12 cellular contexts compared by ENCODE assay signal in the genomic region with DNA sequence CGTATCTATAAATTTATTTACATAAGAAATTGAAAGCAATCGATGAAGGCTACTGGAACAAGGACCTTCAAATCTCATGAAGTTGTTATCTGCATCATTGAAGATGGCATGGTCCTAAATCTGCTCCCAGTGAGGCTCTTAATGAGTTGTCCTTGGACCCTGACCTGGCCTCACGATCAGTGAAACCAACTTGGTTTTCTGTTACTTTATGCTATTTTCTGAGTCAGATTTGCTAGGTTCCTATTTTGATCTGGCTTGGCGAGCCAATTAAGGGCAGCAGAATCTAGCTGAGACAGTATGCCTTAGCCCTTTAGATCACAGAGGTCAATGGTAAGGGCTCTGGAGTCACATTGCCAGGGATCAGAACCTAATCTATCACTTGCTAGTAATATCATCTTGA. TPM values are rescaled to one million over a fixed set of nuclear protein-coding genes. Genes with fewer than 3 reads are reported as not detected.
"Had no signal": no experiment of that assay in that cellular context is flagged by ENCODE, and none has a peak within 500 bp of the region (broad histone marks: within the 10 kb centered on the region; RNA-seq: fewer than 3 reads in every experiment).

No MANE protein-coding gene starts in this region.

- H3K4me2 ChIP-seq: KMS-11 had no signal

- H2AFZ ChIP-seq: GM23248 had no signal

- H3K9me3 ChIP-seq: HAP-1 had no signal

- ATAC-seq: HCT116 had no signal

- DNase-seq: GM23248, GOT3, H7, HFFc6, KBM-7 had no signal

- H3K4me3 ChIP-seq: GM23248, HAP-1 had no signal

- H3K36me3 ChIP-seq: HAP-1 had no signal

- H3K9ac ChIP-seq: GM23248, KMS-11 had no signal

- H3K27ac ChIP-seq: GM23248, HL-60, KMS-11 had no signal

- H3K4me1 ChIP-seq: HAP-1 had no signal

RNA-seq across cellular contexts. Expression of a gene that starts 30.1 kb away (rescaled TPM):
- total RNA-seq: GM23248, H4, H7, HFFc6, HT1080 had no signal
- polyA plus RNA-seq: GM23248, IgD-negative memory B cell had no signal
